In genomic region chr4:100311181-100311580, GRCh38 we compare ENCODE assay signal across 13 cellular contexts.
A peak's percentile ranks its signal among the peaks of the same experiment; 100 is the strongest.
DNase-seq lines count a peak whose midpoint lies in the region; ATAC-seq and TF ChIP-seq lines count a peak whose summit lies in the region.
"Had no signal": no experiment of that assay in that cellular context is flagged by ENCODE, and none has a peak within 500 bp of the region (broad histone marks: within the 10 kb centered on the region; RNA-seq: fewer than 3 reads in every experiment).

No MANE protein-coding gene starts in this region.

- intact Hi-C loops in stomach (cut with DNase I; ENCODE audit: low total_unique reads) = no loop called here

- peak; percentile 14 for DNase-seq in ACHN
- DNase-seq in HCEC 1CT = peak; percentile 16
- peak; percentile 14 for DNase-seq in RKO (ENCODE audit: low spot score)
- no peak for DNase-seq in fibroblast of mammary gland (ENCODE audit: low read depth)
- no peak for DNase-seq in stomach
- no peak for DNase-seq in H7
- DNase-seq: activated CD4-positive, alpha-beta memory T cell treated with anti-CD3 and anti-CD28 coated beads, Interleukin-2, amount 10 ng/mL, durations not matched to agents 7 days and 5 days; activated naive CD4-positive, alpha-beta T cell treated with anti-CD3 and anti-CD28 coated beads for 36 hours; C1 segment of cervical spinal cord; naive thymus-derived CD4-positive, alpha-beta T cell; NCI-H2227 treated with DMSO at 0.1 percent for 48 hours had no signal

- H3K36me3 ChIP-seq in stomach (no peaks in the 10 kb centered on the region), H7 (replicated peaks; ENCODE audit: control insufficient read depth, insufficient read depth, low read length) (no peaks in the 10 kb centered on the region)

- TF ChIP-seq EP300 in stomach (IDR thresholded peaks at IDR 0.05) = no peak

- no peak overlapping the region for H3K27ac ChIP-seq in stomach

- H3K4me3 ChIP-seq in fibroblast of mammary gland (ENCODE audit: control insufficient read depth, low read depth, low read length) (no peak overlapping the region), stomach (no peak overlapping the region), H7 (ENCODE audit: insufficient read depth, low read depth, low read length) (no peak overlapping the region)

- in situ Hi-C loops in ACHN (cut with HindIII; ENCODE audit: low pct_ligation_motif_present, low pct_unique_long_range_greater_than_20kb, low sequenced_read_pairs) = no loop called here

- H3K27me3 ChIP-seq in stomach (no peaks in the 10 kb centered on the region), H7 (ENCODE audit: control insufficient read depth, insufficient read depth, low read length) (no peaks in the 10 kb centered on the region)

- ATAC-seq in GM19328 (IDR thresholded peaks at IDR 0.05; ENCODE audit: unreplicated experiment) (no peak), GM19455 (IDR thresholded peaks at IDR 0.05; ENCODE audit: unreplicated experiment) (no peak)
- ATAC-seq: naive thymus-derived CD4-positive, alpha-beta T cell had no signal

- H3K4me1 ChIP-seq in stomach = no peaks in the 10 kb centered on the region

- no peak for TF ChIP-seq POLR2A in stomach (IDR thresholded peaks at IDR 0.05)

- peak; percentile 22 for TF ChIP-seq CTCF in fibroblast of mammary gland (conservative IDR thresholded peaks at IDR 0.05; ENCODE audit: control insufficient read depth, insufficient read depth, low read depth, low read length)
- TF ChIP-seq CTCF in stomach (IDR thresholded peaks at IDR 0.05) = no peak

- H3K9me3 ChIP-seq in stomach = no peaks in the 10 kb centered on the region

- WGBS in stomach, 5 donors = 75 to 90% (median 78%) methylated on average over 3 of the region's 3 CpGs

Comparison
In these comparisons a context has a peak if more than half of its experiments do, and no peak if none do; other contexts are left out.
1. DNase-seq: peak in ACHN (single experiment), HCEC 1CT (single experiment) and RKO (single experiment); none in fibroblast of mammary gland (single experiment), stomach (single experiment) and H7 (single experiment).